ENCODE assay signal across 15 cellular contexts in genomic region chr10:128877141-128877540, GRCh38.
DNase-seq lines count a peak whose midpoint lies in the region; ATAC-seq lines count a peak whose summit lies in the region.
"Had no signal": no experiment of that assay in that cellular context is flagged by ENCODE, and none has a peak within 500 bp of the region (broad histone marks: within the 10 kb centered on the region; RNA-seq: fewer than 3 reads in every experiment).

No MANE protein-coding gene starts in this region.

- ATAC-seq in sciatic nerve (no peak), HG03439 (IDR thresholded peaks at IDR 0.05; ENCODE audit: unreplicated experiment) (no peak)

- DNase-seq in ecto neural progenitor cell (ENCODE audit: low spot score) = peak; percentile 19
- DNase-seq in islet precursor cell = peak; percentile 19
- peak; percentile 9 for DNase-seq in sciatic nerve (ENCODE audit: low spot score)
- DNase-seq in midbrain (lab: John Stamatoyannopoulos, UW) = no peak
- DNase-seq in NCI-H2196 treated with DMSO at 0.1 percent for 48 hours (lab: John Stamatoyannopoulos, UW; ENCODE audit: unreplicated experiment) = no peak
- DNase-seq: C1 segment of cervical spinal cord; Calu3; CD4-positive, alpha-beta memory T cell; COR-L47; DMS53; DMS79 treated with DMSO at 0.1 percent for 48 hours; GF-D8; GOT3; HFFc6 had no signal

- intact Hi-C loops in sciatic nerve (cut with DNase I) = no loop called here

Comparison
In these comparisons a context has a peak if more than half of its experiments do, and no peak if none do; other contexts are left out.
1. DNase-seq: peak in ecto neural progenitor cell (single experiment), islet precursor cell (single experiment) and sciatic nerve (single experiment); none in midbrain (single experiment) and NCI-H2196 treated with DMSO at 0.1 percent for 48 hours (single experiment).